ENCODE assay signal across 8 cellular contexts in genomic region chr5:159106569-159107282, GRCh38. TPM values are rescaled to one million over a fixed set of nuclear protein-coding genes. Genes with fewer than 3 reads are reported as not detected.
DNase-seq lines count a peak whose midpoint lies in the region; ATAC-seq and TF ChIP-seq lines count a peak whose summit lies in the region.

No MANE protein-coding gene starts in this region.

- peak overlapping the region; percentile 34 for H3K4me3 ChIP-seq in A673 (ENCODE audit: low read depth, low read length, poor library complexity, severe bottlenecking)
- H3K4me3 ChIP-seq in effector memory CD4-positive, alpha-beta T cell (ENCODE audit: insufficient read depth, low read depth, low read length, poor library complexity, severe bottlenecking): peak overlapping the region; percentile 9

- POLR2A ChIA-PET in A673 (lab: Charles Lee; ENCODE audit: low non-redundant PET): no interaction called here
- POLR2A ChIA-PET in activated CD4-positive, alpha-beta memory T cell treated with anti-CD3 and anti-CD28 coated beads for 36 hours (lab: Charles Lee): interaction anchor here (1.3 kb wide), 1 partner anchor 411 kb away, joined by 4 read pairs; no protein-coding TSS in a partner anchor

- H3K36me3 Mint-ChIP-seq in activated CD4-positive, alpha-beta memory T cell treated with anti-CD3 and anti-CD28 coated beads for 36 hours: no peaks in the 10 kb centered on the region

- no TSS peak for BruUV-seq in A673 (replicated peaks; lab: Mats Ljungman, UMichigan)

- peak; percentile 89 for TF ChIP-seq CTCF in A673 (conservative IDR thresholded peaks at IDR 0.05; ENCODE audit: low read depth, low read length)

- no peak overlapping the region for H3K27ac ChIP-seq in A673 (ENCODE audit: low read depth, low read length, poor library complexity, severe bottlenecking)
- H3K27ac ChIP-seq in effector memory CD4-positive, alpha-beta T cell (ENCODE audit: insufficient read depth, low read length, poor library complexity, severe bottlenecking): no peak overlapping the region

- CTCF ChIA-PET in A673 (lab: Charles Lee): interaction anchor here (0.5 to 2.6 kb wide), 6 partner anchors 26 to 1031 kb away, joined by 3 to 47 read pairs (median 10); no protein-coding TSS in a partner anchor
- CTCF ChIA-PET in activated CD4-positive, alpha-beta memory T cell treated with anti-CD3 and anti-CD28 coated beads for 36 hours (lab: Charles Lee): interaction anchor here (0.6 to 5.4 kb wide), 42 partner anchors 8 to 1353 kb away, joined by 3 to 412 read pairs (median 4); no protein-coding TSS in a partner anchor

- intact Hi-C loops in A673 (cut with micrococcal nuclease; ENCODE audit: unreplicated experiment): loop anchor here (1.0 to 10.0 kb wide), 5 partner anchors 252 to 1092 kb away; no protein-coding TSS in a partner anchor
- intact Hi-C loops in activated CD4-positive, alpha-beta memory T cell treated with anti-CD3 and anti-CD28 coated beads for 36 hours (cut with micrococcal nuclease): loop anchor here (1.0 to 10.0 kb wide), 5 partner anchors 26 to 1032 kb away; no protein-coding TSS in a partner anchor

- peaks cover 28% of the 10 kb centered on the region for H3K4me1 Mint-ChIP-seq in activated CD4-positive, alpha-beta memory T cell treated with anti-CD3 and anti-CD28 coated beads for 36 hours (ENCODE audit: low read depth)

- H3K4me3 Mint-ChIP-seq in activated CD4-positive, alpha-beta memory T cell treated with anti-CD3 and anti-CD28 coated beads for 36 hours: peak overlapping the region; percentile 61

- peak; percentile 67 for ATAC-seq in GM18505 (IDR thresholded peaks at IDR 0.05; ENCODE audit: unreplicated experiment)
- ATAC-seq in HG02970 (IDR thresholded peaks at IDR 0.05; ENCODE audit: low FRiP score, unreplicated experiment): peak; percentile 50

- TF ChIP-seq POLR2A in GM18505 (IDR thresholded peaks at IDR 0.05; ENCODE audit: borderline replicate concordance, extremely low read depth, insufficient read depth, insufficient read length): no peak

- H3K27me3 Mint-ChIP-seq in activated CD4-positive, alpha-beta memory T cell treated with anti-CD3 and anti-CD28 coated beads for 36 hours: peaks cover 50% of the 10 kb centered on the region

- peaks cover 16% of the 10 kb centered on the region for H3K27me3 ChIP-seq in A673 (replicated peaks; ENCODE audit: insufficient read depth, low read depth, low read length, poor library complexity)
- H3K27me3 ChIP-seq in effector memory CD4-positive, alpha-beta T cell (replicated peaks; ENCODE audit: control insufficient read depth, insufficient read depth, low read length, poor library complexity, severe bottlenecking): peaks cover 35% of the 10 kb centered on the region

- no peaks in the 10 kb centered on the region for H3K9me3 Mint-ChIP-seq in activated CD4-positive, alpha-beta memory T cell treated with anti-CD3 and anti-CD28 coated beads for 36 hours

- H3K9me3 ChIP-seq in A673 (ENCODE audit: low read depth, low read length, poor library complexity, severe bottlenecking): no peaks in the 10 kb centered on the region
- no peaks in the 10 kb centered on the region for H3K9me3 ChIP-seq in effector memory CD4-positive, alpha-beta T cell (ENCODE audit: control insufficient read depth, low read length)

- H3K4me1 ChIP-seq in A673 (ENCODE audit: insufficient read depth, low read length, poor library complexity, severe bottlenecking): no peaks in the 10 kb centered on the region
- peaks cover 13% of the 10 kb centered on the region for H3K4me1 ChIP-seq in effector memory CD4-positive, alpha-beta T cell (ENCODE audit: control insufficient read depth, insufficient read depth, low read length, poor library complexity, severe bottlenecking)

- no peak overlapping the region for H3K27ac Mint-ChIP-seq in activated CD4-positive, alpha-beta memory T cell treated with anti-CD3 and anti-CD28 coated beads for 36 hours

- peak; percentile 73 for DNase-seq in A673 (ENCODE audit: low spot score)
- DNase-seq in NCI-H345 treated with DMSO at 0.1 percent for 48 hours (lab: John Stamatoyannopoulos, UW; ENCODE audit: unreplicated experiment): peak; percentile 43
- DNase-seq in activated CD4-positive, alpha-beta memory T cell treated with anti-CD3 and anti-CD28 coated beads for 36 hours: peak; percentile 79
- DNase-seq in effector memory CD4-positive, alpha-beta T cell: peak; percentile 32 to 52 (median 35)
- DNase-seq in midbrain (lab: John Stamatoyannopoulos, UW): peak; percentile 71
- peak; percentile 51 for DNase-seq in stimulated activated CD8-positive, alpha-beta memory T cell treated with anti-CD3 and anti-CD28 coated beads, Interleukin-4, amount 100 ng/mL, for 24 hours (ENCODE audit: low read depth)

- H3K36me3 ChIP-seq in A673 (ENCODE audit: insufficient read depth, low read length, poor library complexity, severe bottlenecking): no peaks in the 10 kb centered on the region
- H3K36me3 ChIP-seq in effector memory CD4-positive, alpha-beta T cell (ENCODE audit: control insufficient read depth, insufficient read depth, low read length): no peaks in the 10 kb centered on the region

RNA-seq across cellular contexts. Expression of gene EBF1, which starts 7.0 kb away (rescaled TPM):
- 1.7 and 1.9 TPM in 2 replicates for total RNA-seq in A673 (2021)
- total RNA-seq in activated CD4-positive, alpha-beta memory T cell treated with anti-CD3 and anti-CD28 coated beads for 36 hours: not detected
